Comparison of ENCODE assay signal across 8 cellular contexts in genomic region chr5:150436141-150436680, GRCh38. TPM values are rescaled to one million over a fixed set of nuclear protein-coding genes. Genes with fewer than 3 reads are reported as not detected.
A peak's percentile ranks its signal among the peaks of the same experiment; 100 is the strongest.
DNase-seq lines count a peak whose midpoint lies in the region; FAIRE-seq and TF ChIP-seq lines count a peak whose summit lies in the region.

No MANE protein-coding gene starts in this region.

- H3K27me3 Mint-ChIP-seq in activated T-cell treated with anti-CD3 and anti-CD28 coated beads, Interleukin-2, amount 50 U/mL, for 24 hours: no peaks in the 10 kb centered on the region

- no peak for FAIRE-seq in RCC 7860 (lab: Jason Lieb, UNC)

- no peaks in the 10 kb centered on the region for H3K9me2 ChIP-seq in GM23248 (ENCODE audit: insufficient read depth)

- H3K4me1 ChIP-seq in GM23248 (ENCODE audit: insufficient read depth): peaks cover 6% of the 10 kb centered on the region; the same call in 1 of the 2 replicates
- no peaks in the 10 kb centered on the region for H3K4me1 ChIP-seq in neuronal stem cell (ENCODE audit: control insufficient read depth in 2 of 2, insufficient read depth in 1 of 2, low read depth in 1 of 2, low read length in 2 of 2)
- H3K4me1 ChIP-seq in stomach: peaks cover 0 to 8% (median 3%) of the 10 kb centered on the region in 4 donors

- H3K9me3 ChIP-seq in GM23248 (ENCODE audit: low read depth): no peaks in the 10 kb centered on the region
- no peaks in the 10 kb centered on the region for H3K9me3 ChIP-seq in neuronal stem cell (replicated peaks in 1 of 2; ENCODE audit: control insufficient read depth in 2 of 2, insufficient read depth in 1 of 2, low read depth in 1 of 2, low read length in 2 of 2)
- H3K9me3 ChIP-seq in stomach: no peaks in the 10 kb centered on the region

- H2BK5ac ChIP-seq in neuronal stem cell (ENCODE audit: low read length): no peak overlapping the region

- intact Hi-C loops in stomach (cut with DNase I; ENCODE audit: low total_unique reads): no loop called here

- no peak overlapping the region for H3K4me2 ChIP-seq in GM23248 (ENCODE audit: unreplicated experiment)
- no peak overlapping the region for H3K4me2 ChIP-seq in neuronal stem cell (ENCODE audit: insufficient read depth, low read length, poor library complexity, severe bottlenecking)

- no peaks in the 10 kb centered on the region for H3K27me3 ChIP-seq in GM23248 (replicated peaks; ENCODE audit: insufficient read depth)
- no peaks in the 10 kb centered on the region for H3K27me3 ChIP-seq in neuronal stem cell (ENCODE audit: control insufficient read depth in 3 of 3, insufficient read depth in 3 of 3, low read depth in 1 of 3, low read length in 3 of 3)
- no peaks in the 10 kb centered on the region for H3K27me3 ChIP-seq in stomach

- peak; percentile 75 for TF ChIP-seq CTCF in fibroblast of mammary gland (conservative IDR thresholded peaks at IDR 0.05; ENCODE audit: control insufficient read depth, insufficient read depth, low read depth, low read length)
- TF ChIP-seq CTCF in stomach (IDR thresholded peaks at IDR 0.05): peak in 5 of 7 experiments; percentile 31 to 88 (median 84)

- H3F3A ChIP-seq in GM23248 (ENCODE audit: insufficient read depth): peaks cover 8% of the 10 kb centered on the region; the same call in 1 of the 2 replicates

- H2AK5ac ChIP-seq in neuronal stem cell (ENCODE audit: low read depth, low read length): no peak overlapping the region

- H2BK15ac ChIP-seq in neuronal stem cell (ENCODE audit: low read length): no peak overlapping the region

- H3K9me3 Mint-ChIP-seq in activated T-cell treated with anti-CD3 and anti-CD28 coated beads, Interleukin-2, amount 50 U/mL, for 24 hours: no peaks in the 10 kb centered on the region

- H3K14ac ChIP-seq in neuronal stem cell (ENCODE audit: low read length): no peak overlapping the region

- no peak overlapping the region for H2BK12ac ChIP-seq in neuronal stem cell (ENCODE audit: low read length)

- TF ChIP-seq EP300 in stomach (IDR thresholded peaks at IDR 0.05): no peak

- in situ Hi-C loops in GM23248 (cut with MboI): loop anchor here (25.0 kb wide), 1 partner anchor 599 kb away; no protein-coding TSS in a partner anchor

- H3K36me3 Mint-ChIP-seq in activated T-cell treated with anti-CD3 and anti-CD28 coated beads, Interleukin-2, amount 50 U/mL, for 24 hours (ENCODE audit: low read depth): no peaks in the 10 kb centered on the region

- H4K20me1 ChIP-seq in GM23248 (ENCODE audit: insufficient read depth): no peaks in the 10 kb centered on the region

- H3K4me3 ChIP-seq in GM23248 (no peak overlapping the region), fibroblast of mammary gland (ENCODE audit: control insufficient read depth, low read depth, low read length) (no peak overlapping the region), neuronal stem cell (ENCODE audit: low read length in 2 of 2) (no peak overlapping the region), stomach (no peak overlapping the region)

- WGBS in GM23248 (ENCODE audit: low coverage in 1 of 2, low lambda C conversion rate in 2 of 2, missing lambda C conversion rate in 2 of 2), 2 experiments: 28 to 30% methylated on average over 13 of the region's 13 CpGs
- no CpG with 5 or more reads among the region's 13 CpGs for WGBS in neuronal stem cell (ENCODE audit: extremely low coverage in 2 of 2, insufficient read length in 2 of 2, insufficient replicate concordance in 1 of 2), 2 donors
- WGBS in stomach, 5 donors: 13 to 16% (median 15%) methylated on average over 11 to 13 of the region's 13 CpGs

- no peaks in the 10 kb centered on the region for H3K79me1 ChIP-seq in neuronal stem cell (ENCODE audit: low read depth, low read length)

- H3K9ac ChIP-seq in GM23248: no peak overlapping the region
- H3K9ac ChIP-seq in neuronal stem cell (ENCODE audit: low read depth, low read length, poor library complexity): no peak overlapping the region

- no peak overlapping the region for H3K27ac ChIP-seq in GM23248
- H3K27ac ChIP-seq in neuronal stem cell (replicated peaks; ENCODE audit: low read length): no peak overlapping the region
- H3K27ac ChIP-seq in stomach: no peak overlapping the region

- H3K27ac Mint-ChIP-seq in activated T-cell treated with anti-CD3 and anti-CD28 coated beads, Interleukin-2, amount 50 U/mL, for 24 hours: peak overlapping the region; percentile 87

- no peaks in the 10 kb centered on the region for H3K36me3 ChIP-seq in GM23248 (ENCODE audit: low read depth)
- no peaks in the 10 kb centered on the region for H3K36me3 ChIP-seq in neuronal stem cell (replicated peaks in 1 of 2; ENCODE audit: control insufficient read depth in 2 of 2, insufficient read depth in 2 of 2, low read length in 2 of 2)
- peaks cover 0 to 2% (median 1%) of the 10 kb centered on the region in 4 donors for H3K36me3 ChIP-seq in stomach

- no peak overlapping the region for H2BK120ac ChIP-seq in neuronal stem cell (ENCODE audit: low read depth, low read length)

- no peak overlapping the region for H3K4ac ChIP-seq in neuronal stem cell (ENCODE audit: low read length)

- H2AFZ ChIP-seq in GM23248 (0 out of 2 replicates have a peak overlapping the region, but pooled peaks have one; percentile 45), neuronal stem cell (ENCODE audit: low read length) (peak overlapping the region; percentile 46)

- TF ChIP-seq POLR2A in stomach (IDR thresholded peaks at IDR 0.05): no peak

- no peaks in the 10 kb centered on the region for H3K79me2 ChIP-seq in GM23248 (ENCODE audit: insufficient read depth)

- H3K23ac ChIP-seq in neuronal stem cell (ENCODE audit: low read depth, low read length, poor library complexity): no peak overlapping the region

- no peak overlapping the region for H4K91ac ChIP-seq in neuronal stem cell (ENCODE audit: low read depth, low read length, poor library complexity)

- peak; percentile 88 for DNase-seq in EL
- DNase-seq in GM23248: peak; percentile 92
- peak; percentile 92 to 97 for DNase-seq in Kasumi-1 (lab: John Stamatoyannopoulos, UW)
- peak; percentile 80 for DNase-seq in RCC 7860 (ENCODE audit: low spot score)
- DNase-seq in activated T-cell treated with anti-CD3 and anti-CD28 coated beads, Interleukin-2, amount 50 U/mL, for 24 hours: peak; percentile 90
- peak; percentile 86 for DNase-seq in fibroblast of mammary gland (ENCODE audit: low read depth)
- DNase-seq in neuronal stem cell (ENCODE audit: low spot score): peak; percentile 81
- DNase-seq in stomach: peak; percentile 97

- peaks cover 11% of the 10 kb centered on the region for H3K4me1 Mint-ChIP-seq in activated T-cell treated with anti-CD3 and anti-CD28 coated beads, Interleukin-2, amount 50 U/mL, for 24 hours (ENCODE audit: low read depth)

- H4K8ac ChIP-seq in neuronal stem cell (ENCODE audit: low read depth, low read length): no peak overlapping the region

- H3K18ac ChIP-seq in neuronal stem cell (ENCODE audit: low read length): no peak overlapping the region

- no peak overlapping the region for H3K4me3 Mint-ChIP-seq in activated T-cell treated with anti-CD3 and anti-CD28 coated beads, Interleukin-2, amount 50 U/mL, for 24 hours

RNA-seq across cellular contexts. Expression of gene RPS14, which starts 13.3 kb away (rescaled TPM):
- total RNA-seq in GM23248 (2014; rRNA removed; shearing (Covaris generic)): 1,694 and 1,749 TPM in 2 replicates
- polyA plus RNA-seq in GM23248 (2016; fragmentation: Nextera tagmentation; extraction: Ambion mirVana) (1,343 and 1,380 TPM in 2 replicates), stomach (1,000 to 10,000 TPM; 4,327 to 6,427 (median 4,820) TPM)
- polyA plus RNA-seq in neuronal stem cell (2013, experiment 1 of 2): 5,106 TPM
- polyA plus RNA-seq in neuronal stem cell (2013, experiment 2 of 2): 5,095 TPM
- 1,000 to 10,000 TPM in 4 of 5 donors, 100 to 1,000 TPM in 1; 899 to 3,971 (median 1,858) TPM for total RNA-seq in stomach

RNA-seq across cellular contexts. Expression of gene CD74, which starts 23.5 kb away (rescaled TPM):
- total RNA-seq in GM23248 (2014; rRNA removed; shearing (Covaris generic)): 0.25 TPM in 1 of 2 replicates, not detected in the other
- polyA plus RNA-seq in GM23248 (2016; fragmentation: Nextera tagmentation; extraction: Ambion mirVana): 2.7 and 6.1 TPM in 2 replicates
- polyA plus RNA-seq in neuronal stem cell (2013, experiment 1 of 2): 61.0 TPM
- 61.3 TPM for polyA plus RNA-seq in neuronal stem cell (2013, experiment 2 of 2)
- total RNA-seq in stomach: 1,000 to 10,000 TPM in 1 of 5 donors, 100 to 1,000 TPM in 4; 102 to 1,185 (median 324) TPM
- polyA plus RNA-seq in stomach: 100 to 1,000 TPM; 177 to 883 (median 268) TPM

Comparison
In these comparisons a context has a peak if more than half of its experiments do, and no peak if none do; other contexts are left out.
1. RNA of gene CD74, which starts 23.5 kb away (total RNA-seq): 102 to 1,185 TPM in stomach; 0.25 TPM in GM23248; every median in the first group is over 10 times any median in the second.
2. Peak in every context shown above with its lines, with median percentiles within 50 percentile points of each other: DNase-seq.